In the genomic region with DNA sequence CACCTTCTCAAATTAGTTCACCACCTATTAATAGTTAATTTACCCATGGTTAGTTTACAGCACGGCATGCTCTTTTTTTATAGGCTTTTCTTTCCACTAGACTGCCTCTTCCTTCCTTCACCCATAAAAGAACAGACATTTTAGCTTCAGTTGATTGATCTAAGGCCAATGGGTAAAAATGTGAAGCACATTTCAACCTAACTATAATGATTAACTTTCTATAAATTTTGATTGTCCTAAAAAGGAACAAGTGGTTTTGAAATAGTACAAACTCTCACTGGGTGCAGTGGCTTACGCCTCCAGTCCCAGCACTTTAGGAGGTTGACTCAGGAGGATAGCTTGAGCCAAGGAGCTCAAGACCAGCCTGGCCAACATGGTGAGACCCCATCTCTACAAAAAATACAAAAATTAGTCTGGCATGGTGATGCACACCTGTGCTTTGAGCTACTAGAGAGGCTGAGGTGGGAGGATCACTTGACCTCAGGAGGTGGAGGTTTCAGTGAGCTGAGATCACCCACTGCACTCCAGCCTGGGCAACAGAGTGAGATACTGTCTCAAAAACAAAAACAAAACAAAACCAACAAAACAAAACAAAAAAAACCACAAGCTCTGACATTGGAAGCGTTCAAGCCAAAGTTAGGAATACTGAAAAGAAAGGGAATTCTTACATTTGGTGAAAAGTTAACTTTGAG, we compare ENCODE assay signal across 22 cellular contexts.
DNase-seq lines count a peak whose midpoint lies in the region; ATAC-seq and TF ChIP-seq lines count a peak whose summit lies in the region.
"Had no signal": no experiment of that assay in that cellular context is flagged by ENCODE, and none has a peak within 500 bp of the region (broad histone marks: within the 10 kb centered on the region; RNA-seq: fewer than 3 reads in every experiment).

No MANE protein-coding gene starts in this region.

- peak overlapping the region in 1 of 3 donors; percentile 52 for H3K27ac ChIP-seq in right lobe of liver

- intact Hi-C loops in right lobe of liver (cut with DNase I): loop anchor here in 1 of 2 donors (10.0 kb wide), 1 partner anchor 81 kb away; no protein-coding TSS in a partner anchor
- intact Hi-C loops in natural killer cell (cut with micrococcal nuclease): no loop called here

- no peak overlapping the region for H3K4me3 Mint-ChIP-seq in natural killer cell
- H3K4me3 Mint-ChIP-seq: CD4-positive, alpha-beta memory T cell; GM23338 had no signal

- peak; percentile 77 to 95 (median 84) for ATAC-seq in right lobe of liver
- ATAC-seq in GM21390 (IDR thresholded peaks at IDR 0.05; ENCODE audit: unreplicated experiment): no peak
- no peak for ATAC-seq in natural killer cell
- ATAC-seq: GM23338, Right ventricle myocardium inferior had no signal

- no peaks in the 10 kb centered on the region for H3K9me3 ChIP-seq in right lobe of liver
- H3K9me3 ChIP-seq in MG63: no peaks in the 10 kb centered on the region
- H3K9me3 ChIP-seq: BE2C had no signal

- no peak for TF ChIP-seq CTCF in epithelial cell of proximal tubule (conservative IDR thresholded peaks at IDR 0.05; ENCODE audit: low read depth, low read length)
- no peak for TF ChIP-seq CTCF in right lobe of liver (IDR thresholded peaks at IDR 0.05)
- no peak for TF ChIP-seq CTCF in natural killer cell (IDR thresholded peaks at IDR 0.05)

- 50% methylated on average over 3 of the region's 3 CpGs for WGBS in right lobe of liver (ENCODE audit: insufficient coverage, low coverage, low lambda C conversion rate, missing lambda C conversion rate)

- H3K36me3 ChIP-seq in right lobe of liver (no peaks in the 10 kb centered on the region), MG63 (no peaks in the 10 kb centered on the region)
- H3K36me3 ChIP-seq: BE2C had no signal

- H3K9me3 Mint-ChIP-seq in natural killer cell: peaks cover 6 to 11% of the 10 kb centered on the region in 2 donors

- no peaks in the 10 kb centered on the region for H3K27me3 Mint-ChIP-seq in natural killer cell (ENCODE audit: low read depth in 2 of 2)

- no peak overlapping the region for H3K4me3 ChIP-seq in epithelial cell of proximal tubule (ENCODE audit: low read depth, low read length)
- no peak overlapping the region for H3K4me3 ChIP-seq in right lobe of liver
- no peak overlapping the region for H3K4me3 ChIP-seq in MG63
- H3K4me3 ChIP-seq: GM23338 had no signal

- H3K27me3 ChIP-seq in right lobe of liver (no peaks in the 10 kb centered on the region), MG63 (no peaks in the 10 kb centered on the region)
- H3K27me3 ChIP-seq: BE2C had no signal

- H3K4me1 ChIP-seq in right lobe of liver: peaks cover 0 to 12% (median under 1%) of the 10 kb centered on the region in 4 donors
- H3K4me1 ChIP-seq: BE2C had no signal

- H3K36me3 Mint-ChIP-seq in natural killer cell: no peaks in the 10 kb centered on the region
- H3K36me3 Mint-ChIP-seq: CD4-positive, alpha-beta memory T cell had no signal

- DNase-seq in Caki2 (ENCODE audit: low read depth): peak; percentile 76
- DNase-seq in HT-29 (ENCODE audit: low spot score): peak; percentile 61
- DNase-seq in epithelial cell of proximal tubule (ENCODE audit: low read depth): peak; percentile 85
- no peak for DNase-seq in right lobe of liver
- DNase-seq in MG63: no peak
- no peak for DNase-seq in activated T-cell treated with anti-CD3 and anti-CD28 coated beads for 4 hours
- DNase-seq in natural killer cell: no peak
- DNase-seq: BE2C; Calu3; CD4-positive, alpha-beta memory T cell; EL; HCEC 1CT; MM.1S; NCI-H1092; NCI-H1436 treated with DMSO at 0.1 percent for 48 hours; NCI-H2029; NCI-H345; NCI-H526 treated with DMSO at 0.1 percent for 48 hours; SW 1271 had no signal

- no peaks in the 10 kb centered on the region for H3K4me1 Mint-ChIP-seq in natural killer cell
- H3K4me1 Mint-ChIP-seq: CD4-positive, alpha-beta memory T cell had no signal

- no peak for TF ChIP-seq POLR2A in right lobe of liver (IDR thresholded peaks at IDR 0.05)

- in situ Hi-C loops in Caki2 (cut with HindIII; ENCODE audit: low pct_unique_long_range_greater_than_20kb, low sequenced_read_pairs): no loop called here

- H3K27ac Mint-ChIP-seq in natural killer cell: no peak overlapping the region
- H3K27ac Mint-ChIP-seq: CD4-positive, alpha-beta memory T cell; GM23338 had no signal

Comparison
In these comparisons a context has a peak if more than half of its experiments do, and no peak if none do; other contexts are left out.
1. DNase-seq: peak in Caki2 (single experiment), HT-29 (single experiment) and epithelial cell of proximal tubule (single experiment); none in right lobe of liver (0 of 3), MG63 (single experiment), activated T-cell treated with anti-CD3 and anti-CD28 coated beads for 4 hours (single experiment) and natural killer cell (single experiment).
2. ATAC-seq: peak in right lobe of liver (4 of 4); none in GM21390 (single experiment) and natural killer cell (0 of 3).